ENCODE assay signal across 29 cellular contexts in genomic region chr12:112869091-112869490, GRCh38. TPM values are rescaled to one million over a fixed set of nuclear protein-coding genes. Genes with fewer than 3 reads are reported as not detected.
"Had no signal": no experiment of that assay in that cellular context is flagged by ENCODE, and none has a peak within 500 bp of the region (broad histone marks: within the 10 kb centered on the region; RNA-seq: fewer than 3 reads in every experiment).

No MANE protein-coding gene starts in this region.

- DNase-seq: activated effector memory CD4-positive, alpha-beta T cell treated with anti-CD3 and anti-CD28 coated beads, Interleukin-2, amount 50 U/mL, for 16 hours; activated effector memory CD4-positive, alpha-beta T cell treated with Interleukin-2 at 50 U/mL for 16 hours; activated gamma-delta T cell; activated gamma-delta T cell treated with Interleukin-2 at 50 U/mL for 16 hours; activated naive CD4-positive, alpha-beta T cell; activated naive CD4-positive, alpha-beta T cell treated with anti-CD3 and anti-CD28 coated beads for 36 hours; activated naive CD4-positive, alpha-beta T cell treated with anti-CD3 and anti-CD28 coated beads, Interleukin-2, amount 50 U/mL, for 16 hours; activated naive CD4-positive, alpha-beta T cell treated with Interleukin-2 at 50 U/mL for 16 hours; activated naive CD8-positive, alpha-beta T cell treated with anti-CD3 and anti-CD28 coated beads for 36 hours; activated naive CD8-positive, alpha-beta T cell treated with anti-CD3 and anti-CD28 coated beads, Interleukin-2, amount 10 ng/mL, durations not matched to agents 7 days and 5 days; activated naive CD8-positive, alpha-beta T cell treated with anti-CD3 and anti-CD28 coated beads, Interleukin-2, amount 50 U/mL, for 24 hours; activated T-cell treated with anti-CD3 and anti-CD28 coated beads, Interleukin-2, amount 50 U/mL, for 24 hours; activated T-cell treated with anti-CD3 and anti-CD28 coated beads, Interleukin-2, amount 50 U/mL, for 4 hours; activated T-cell treated with anti-CD3 and anti-CD28 coated beads, Interleukin-2, amount 50 U/mL, for 48 hours; activated T-cell treated with anti-CD3 and anti-CD28 coated beads, Interleukin-2, amount 50 U/mL, for 72 hours; adrenal gland; amniotic stem cell; amygdala; anterior cingulate cortex; aorta; body of pancreas; brain microvascular endothelial cell; central memory CD4-positive, alpha-beta T cell; cerebellar nuclear complex had no signal

- H3K4me1 ChIP-seq: adrenal gland, ascending aorta, body of pancreas, breast epithelium had no signal

- ATAC-seq: activated naive CD4-positive, alpha-beta T cell treated with anti-CD3 and anti-CD28 coated beads, Interleukin-2, amount 50 U/mL, for 72 hours; activated naive CD8-positive, alpha-beta T cell treated with anti-CD3 and anti-CD28 coated beads, Interleukin-2, amount 50 U/mL, for 24 hours; activated T-cell treated with anti-CD3 and anti-CD28 coated beads, Interleukin-2, amount 50 U/mL, for 4 hours; activated T-cell treated with anti-CD3 and anti-CD28 coated beads, Interleukin-2, amount 50 U/mL, for 72 hours; activated T-helper 17 cell treated with anti-CD3 and anti-CD28 coated beads, Interleukin-2, amount 50 U/mL, for 72 hours; body of pancreas had no signal

- H3K36me3 ChIP-seq: adrenal gland, ascending aorta, brain microvascular endothelial cell, breast epithelium, cardiac muscle cell had no signal

- H3K27me3 ChIP-seq: ascending aorta, body of pancreas, brain microvascular endothelial cell, cardiac muscle cell had no signal

- H3K4me3 ChIP-seq: adrenal gland, ascending aorta, body of pancreas, breast epithelium, cardiac muscle cell had no signal

- H3K9me3 ChIP-seq: adrenal gland, ascending aorta, body of pancreas, breast epithelium had no signal

- H3K27ac ChIP-seq: adrenal gland, ascending aorta, body of pancreas, brain microvascular endothelial cell, breast epithelium, cardiac muscle cell had no signal

RNA-seq across cellular contexts. Expression of gene OAS1, which starts 37.7 kb away (rescaled TPM):
- polyA plus RNA-seq: cardiac muscle cell had no signal
